Comparison of ENCODE assay signal across 8 cellular contexts in genomic region chr2:27890146-27891062, GRCh38. TPM values are rescaled to one million over a fixed set of nuclear protein-coding genes. Genes with fewer than 3 reads are reported as not detected.
DNase-seq lines count a peak whose midpoint lies in the region; TF ChIP-seq lines count a peak whose summit lies in the region.

Gene BABAM2 (plus strand): TSS chr2:27890729. CDS start chr2:27894557, 3,828 bp downstream.
Gene RBKS (minus strand): TSS chr2:27890387. CDS start chr2:27890345, 42 bp downstream.

- H4K5ac ChIP-seq in H9 (ENCODE audit: insufficient read length, low read depth, low read length), result no peak within 1 kb of the TSS

- H3K4me3 Mint-ChIP-seq in H9, result peak within 1 kb of the TSS; percentile 98

- no peak within 1 kb of the TSS for H3K56ac ChIP-seq in H9 (ENCODE audit: insufficient read length, low read depth, low read length)

- H3K9ac ChIP-seq in H9 (ENCODE audit: extremely low read depth, insufficient read length, low read length) (peak within 1 kb of the TSS; percentile 86), Loucy (ENCODE audit: low read depth, low read length, poor library complexity, severe bottlenecking) (peak within 1 kb of the TSS; percentile 75), neural cell (ENCODE audit: low read length) (peak within 1 kb of the TSS; percentile 86)

- peaks cover 0 to 10% (median 0%) of the 10 kb centered on the region in 3 experiments; a peak in 1 of 7 replicates for H3K36me3 Mint-ChIP-seq in H9 (ENCODE audit: insufficient read depth in 1 of 3, low read depth in 3 of 3)

- H3K4me3 ChIP-seq in Loucy (ENCODE audit: low read length, poor library complexity, severe bottlenecking) (peak within 1 kb of the TSS; percentile 81), neural cell (ENCODE audit: low read length) (peak within 1 kb of the TSS; percentile 91), stomach (peak within 1 kb of the TSS; percentile 61 to 87 (median 70))

- H3K4ac ChIP-seq in H9 (ENCODE audit: low read depth, low read length), result no peak within 1 kb of the TSS

- H3K9me3 Mint-ChIP-seq in H9, result no peaks in the 10 kb centered on the region

- H2AK5ac ChIP-seq in H9 (ENCODE audit: insufficient read length, low read length), result no peak within 1 kb of the TSS

- H3K27me3 Mint-ChIP-seq in H9 (ENCODE audit: low read depth), result no peaks in the 10 kb centered on the region

- H3K9me3 ChIP-seq in H9 (ENCODE audit: control insufficient read depth, low read depth, low read length), result no peaks in the 10 kb centered on the region
- no peaks in the 10 kb centered on the region for H3K9me3 ChIP-seq in Loucy (ENCODE audit: insufficient read depth, low read depth, low read length)
- no peaks in the 10 kb centered on the region for H3K9me3 ChIP-seq in neural cell (ENCODE audit: low read length)
- H3K9me3 ChIP-seq in stomach, result no peaks in the 10 kb centered on the region

- WGBS in H9 (ENCODE audit: extremely low coverage, insufficient read length, low lambda C conversion rate), result no CpG with 5 or more reads among the region's 84 CpGs
- WGBS in stomach, 5 donors, result 0 to 1% (median 0%) methylated on average over 42 to 84 of the region's 84 CpGs

- intact Hi-C loops in stomach (cut with DNase I; ENCODE audit: low total_unique reads), result no loop called here

- H3K79me2 ChIP-seq in H9 (ENCODE audit: insufficient read depth, low read length), result no peaks in the 10 kb centered on the region
- H3K79me2 ChIP-seq in Loucy (ENCODE audit: insufficient read depth, low read length), result peaks cover 17% of the 10 kb centered on the region
- H3K79me2 ChIP-seq in neural cell (replicated peaks; ENCODE audit: insufficient read depth, low read length), result peaks cover 12% of the 10 kb centered on the region

- H3K4me2 ChIP-seq in H9 (ENCODE audit: insufficient read depth, insufficient read length, low read length) (peak within 1 kb of the TSS; percentile 62), Loucy (ENCODE audit: low read depth, low read length, poor library complexity, severe bottlenecking) (peak within 1 kb of the TSS; percentile 76), neural cell (ENCODE audit: low read length) (peak within 1 kb of the TSS; percentile 83)

- DNase-seq in EL (peak; percentile 86), H9 (peak; percentile 90), fibroblast of the conjunctiva (ENCODE audit: low read depth) (peak; percentile 37), stomach (peak; percentile 89)
- peak; percentile 96 for DNase-seq in activated effector memory CD4-positive, alpha-beta T cell treated with anti-CD3 and anti-CD28 coated beads, Interleukin-2, amount 50 U/mL, for 16 hours

- no peak within 1 kb of the TSS for H2BK12ac ChIP-seq in H9 (ENCODE audit: insufficient read length, low read depth, low read length)

- H3K23ac ChIP-seq in H9 (ENCODE audit: insufficient read length, low read depth, low read length), result no peak within 1 kb of the TSS

- H3K18ac ChIP-seq in H9 (ENCODE audit: insufficient read length, low read depth, low read length), result peak within 1 kb of the TSS; percentile 96

- no peaks in the 10 kb centered on the region for H3K23me2 ChIP-seq in H9 (ENCODE audit: insufficient read length, low read depth, low read length, poor library complexity, severe bottlenecking)

- H3K27ac Mint-ChIP-seq in H9, result peak within 1 kb of the TSS; percentile 98 to 100 (median 100)

- TF ChIP-seq RAD21 in neural cell (conservative IDR thresholded peaks at IDR 0.05), result peak; percentile 47

- H3T11ph ChIP-seq in H9 (ENCODE audit: low read length), result no peak within 1 kb of the TSS

- peak within 1 kb of the TSS; percentile 94 for H3K14ac ChIP-seq in H9 (ENCODE audit: insufficient read depth, low read length)

- no peak within 1 kb of the TSS for H2AFZ ChIP-seq in H9 (ENCODE audit: low read length)
- peak within 1 kb of the TSS; percentile 89 for H2AFZ ChIP-seq in Loucy (ENCODE audit: low read length)
- peak within 1 kb of the TSS; percentile 93 for H2AFZ ChIP-seq in neural cell (ENCODE audit: low read depth, low read length)

- H4K20me1 ChIP-seq in H9 (ENCODE audit: control insufficient read depth, insufficient read depth, insufficient read length), result no peaks in the 10 kb centered on the region
- H4K20me1 ChIP-seq in Loucy (ENCODE audit: insufficient read depth, low read length, poor library complexity, severe bottlenecking), result no peaks in the 10 kb centered on the region
- H4K20me1 ChIP-seq in neural cell (ENCODE audit: insufficient read depth), result no peaks in the 10 kb centered on the region

- H3K27me3 ChIP-seq in H9 (ENCODE audit: insufficient read depth, low read length) (no peaks in the 10 kb centered on the region), Loucy (ENCODE audit: insufficient read depth, low read length, poor library complexity, severe bottlenecking) (no peaks in the 10 kb centered on the region), neural cell (ENCODE audit: insufficient read depth, low read depth, low read length) (no peaks in the 10 kb centered on the region), stomach (no peaks in the 10 kb centered on the region)

- H3K4me1 ChIP-seq in H9 (ENCODE audit: insufficient read depth, low read length), result no peaks in the 10 kb centered on the region
- peaks cover 39% of the 10 kb centered on the region for H3K4me1 ChIP-seq in Loucy (ENCODE audit: insufficient read depth, low read length, poor library complexity, severe bottlenecking)
- peaks cover 0 to 42% (median 26%) of the 10 kb centered on the region in 4 donors for H3K4me1 ChIP-seq in stomach

- H2BK5ac ChIP-seq in H9 (ENCODE audit: insufficient read length, low read length), result no peak within 1 kb of the TSS

- H2BK15ac ChIP-seq in H9 (ENCODE audit: low read depth, low read length), result no peak within 1 kb of the TSS

- H3F3A ChIP-seq in Loucy (ENCODE audit: low read depth), result no peaks in the 10 kb centered on the region
- no peaks in the 10 kb centered on the region for H3F3A ChIP-seq in neural cell (ENCODE audit: insufficient read depth, low read length, poor library complexity, severe bottlenecking)

- H2BK120ac ChIP-seq in H9 (ENCODE audit: low read depth, low read length, poor library complexity, severe bottlenecking), result no peak within 1 kb of the TSS

- TF ChIP-seq EP300 in neural cell (conservative IDR thresholded peaks at IDR 0.05; ENCODE audit: poor library complexity, severe bottlenecking), result peak; percentile 51
- peak; percentile 79 for TF ChIP-seq EP300 in stomach (IDR thresholded peaks at IDR 0.05)

- H3K36me3 ChIP-seq in Loucy (ENCODE audit: insufficient read depth, low read length) (no peaks in the 10 kb centered on the region), neural cell (ENCODE audit: insufficient read depth, low read length) (no peaks in the 10 kb centered on the region), stomach (peaks cover 0 to 11% (median 0%) of the 10 kb centered on the region in 4 donors)

- no peak within 1 kb of the TSS for H2BK20ac ChIP-seq in H9 (ENCODE audit: low read depth, low read length, poor library complexity, severe bottlenecking)

- H3K27ac ChIP-seq in H9 (ENCODE audit: insufficient read length, low read depth, low read length) (peak within 1 kb of the TSS; percentile 19), neural cell (ENCODE audit: low read length) (peak within 1 kb of the TSS; percentile 98), stomach (peak within 1 kb of the TSS; percentile 92 to 99 (median 96))

- peaks cover 6 to 10% of the 10 kb centered on the region in 2 experiments for H3K4me1 Mint-ChIP-seq in H9

- H3K79me1 ChIP-seq in H9 (ENCODE audit: insufficient read depth, low read depth, low read length, poor library complexity, severe bottlenecking), result no peaks in the 10 kb centered on the region

- no peaks in the 10 kb centered on the region for H3K9me2 ChIP-seq in Loucy (replicated peaks; ENCODE audit: low read depth, low read length)
- H3K9me2 ChIP-seq in neural cell (ENCODE audit: insufficient read depth, low read length), result no peaks in the 10 kb centered on the region

- H4K91ac ChIP-seq in H9 (ENCODE audit: insufficient read length, low read depth, low read length), result no peak within 1 kb of the TSS

- TF ChIP-seq POLR2A in Raji (IDR thresholded peaks at IDR 0.05; ENCODE audit: insufficient read depth, low read depth, low read length) (peak; percentile 87), stomach (IDR thresholded peaks at IDR 0.05) (peak in 2 of 4 donors; percentile 23 to 46)

- no peak within 1 kb of the TSS for H4K8ac ChIP-seq in H9 (replicated peaks; ENCODE audit: insufficient read length, low read depth, low read length)

- no peak for TF ChIP-seq CTCF in H9 (conservative IDR thresholded peaks at IDR 0.05)
- TF ChIP-seq CTCF in Loucy (conservative IDR thresholded peaks at IDR 0.05; ENCODE audit: low read length), result no peak
- TF ChIP-seq CTCF in neural cell (IDR thresholded peaks at IDR 0.05; ENCODE audit: poor library complexity, severe bottlenecking), result no peak
- no peak for TF ChIP-seq CTCF in stomach (IDR thresholded peaks at IDR 0.05)

TF ChIP-seq in neural cell, 6 proteins besides CTCF, POLR2A, EP300 and RAD21 (continues in another document):
- TF ChIP-seq EZH2 (IDR thresholded peaks at IDR 0.05; ENCODE audit: borderline replicate concordance, insufficient read depth, low read length, poor library complexity, severe bottlenecking) (no peak), MXI1 (conservative IDR thresholded peaks at IDR 0.05; ENCODE audit: poor library complexity, severe bottlenecking) (peak; percentile 80), POLR2AphosphoS5 (IDR thresholded peaks at IDR 0.05) (peak; percentile 90), SMC3 (conservative IDR thresholded peaks at IDR 0.05; ENCODE audit: poor library complexity) (peak; percentile 58)

RNA-seq across cellular contexts. Expression of gene BABAM2, which starts in this region (rescaled TPM):
- total RNA-seq in H9 (2021), result 25.9 and 27.1 TPM in 2 replicates
- polyA plus RNA-seq in neural cell, result 15.3 and 15.7 TPM in 2 replicates
- polyA minus RNA-seq in neural cell, result 22.4 and 25.6 TPM in 2 replicates
- 10 to 100 TPM; 14.2 to 41.4 (median 24.1) TPM for total RNA-seq in stomach
- polyA plus RNA-seq in stomach, result 10 to 100 TPM; 16.0 to 24.3 (median 16.2) TPM

RNA-seq across cellular contexts. Expression of gene RBKS, which starts in this region (rescaled TPM):
- 1.6 and 2.3 TPM in 2 replicates for total RNA-seq in H9 (2021)
- polyA plus RNA-seq in neural cell, result 4.0 and 5.4 TPM in 2 replicates
- polyA minus RNA-seq in neural cell, result 3.7 and 4.9 TPM in 2 replicates
- 1 to 10 TPM in 2 of 5 donors, not detected in 3; 2.7 to 2.9 TPM for total RNA-seq in stomach
- polyA plus RNA-seq in stomach, result 1 to 10 TPM in 2 of 3 donors, under 1 TPM in 1; 0.76 to 1.9 (median 1.4) TPM

Comparison
In these comparisons a context has a peak if more than half of its experiments do, and no peak if none do; other contexts are left out.
1. Peak in every context shown above with its lines: DNase-seq, H3K4me3 ChIP-seq and H3K27ac ChIP-seq.
2. DNase-seq: peak in every context shown above with its lines; median percentile 96 in activated effector memory CD4-positive, alpha-beta T cell treated with anti-CD3 and anti-CD28 coated beads, Interleukin-2, amount 50 U/mL, for 16 hours; 90 in H9; 89 in stomach; 86 in EL; 37 in fibroblast of the conjunctiva.
3. H3K27ac ChIP-seq: peak in every context shown above with its lines; median percentile 98 in neural cell; 96 in stomach; 19 in H9.